Comparison of ENCODE assay signal across 8 cellular contexts in the genomic region with DNA sequence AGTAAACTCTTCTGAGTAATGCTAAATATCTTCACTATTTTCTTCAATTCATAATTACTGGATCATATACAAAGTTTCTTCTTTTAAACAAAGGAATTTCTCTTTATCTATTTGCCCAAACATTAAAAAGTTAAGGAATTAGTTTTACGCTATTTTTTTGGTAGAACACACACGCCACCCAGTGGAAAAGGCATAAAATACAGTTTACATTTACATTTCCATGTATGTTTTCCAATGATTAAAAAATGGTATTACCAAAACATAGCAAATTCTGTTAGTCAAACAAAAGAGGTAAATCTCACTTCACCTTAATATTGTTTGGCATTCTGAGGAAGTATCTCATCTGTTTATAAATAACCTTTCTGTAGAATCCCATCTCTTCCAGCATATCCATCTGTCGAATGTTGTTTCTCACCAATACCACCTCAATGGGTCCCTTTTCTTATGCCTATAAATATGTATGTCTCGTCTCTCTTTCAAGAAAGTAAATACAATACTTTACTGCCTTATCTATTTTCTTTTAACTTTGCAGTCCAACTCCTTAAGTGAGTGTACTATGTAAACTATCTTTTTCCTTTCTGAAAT. TPM values are rescaled to one million over a fixed set of nuclear protein-coding genes. Genes with fewer than 3 reads are reported as not detected.
DNase-seq lines count a peak whose midpoint lies in the region; ATAC-seq and TF ChIP-seq lines count a peak whose summit lies in the region.

No MANE protein-coding gene starts in this region.

- H3K9me3 ChIP-seq in HEK293 (ENCODE audit: control insufficient read depth, insufficient read depth, low read depth, low read length) (no peaks in the 10 kb centered on the region), SU-DHL-6 (ENCODE audit: insufficient read depth, low read length) (no peaks in the 10 kb centered on the region)

- no peaks in the 10 kb centered on the region for H3F3A ChIP-seq in SU-DHL-6 (ENCODE audit: insufficient read depth)

- ATAC-seq in foreskin keratinocyte (no peak), GM21619 (IDR thresholded peaks at IDR 0.05; ENCODE audit: unreplicated experiment) (no peak)

- TF ChIP-seq CTCF in HEK293 (tag by site-specific recombination; IDR thresholded peaks at IDR 0.05): no peak
- TF ChIP-seq CTCF in SU-DHL-6 (IDR thresholded peaks at IDR 0.05; ENCODE audit: insufficient read depth, low read length, poor library complexity, severe bottlenecking): peak; percentile 72
- TF ChIP-seq CTCF in foreskin keratinocyte (conservative IDR thresholded peaks at IDR 0.05): peak; percentile 78

- no peak overlapping the region for H3K4me3 ChIP-seq in HEK293 (ENCODE audit: low read depth, low read length)
- no peak overlapping the region for H3K4me3 ChIP-seq in SU-DHL-6 (ENCODE audit: insufficient read depth, low read length, poor library complexity, severe bottlenecking)

- H3K27me3 ChIP-seq in SU-DHL-6 (ENCODE audit: low read length) (no peaks in the 10 kb centered on the region), foreskin keratinocyte (peaks cover 4% of the 10 kb centered on the region)

- H3K27ac ChIP-seq in HEK293 (ENCODE audit: extremely low read depth, low read depth, low read length): no peak overlapping the region
- no peak overlapping the region for H3K27ac ChIP-seq in SU-DHL-6 (ENCODE audit: low read depth, low read length)
- H3K27ac ChIP-seq in foreskin keratinocyte: no peak overlapping the region

- H3K4me2 ChIP-seq in SU-DHL-6 (ENCODE audit: low read depth, low read length, poor library complexity, severe bottlenecking): no peak overlapping the region

- no peak overlapping the region for H2AFZ ChIP-seq in SU-DHL-6 (ENCODE audit: low read depth, low read length, severe bottlenecking)

- no peak overlapping the region for H3K9ac ChIP-seq in SU-DHL-6 (ENCODE audit: low read length)

- DNase-seq in NCI-H2029 treated with DMSO at 0.1 percent for 48 hours (lab: John Stamatoyannopoulos, UW) (peak; percentile 1), NCI-H2029 (lab: John Stamatoyannopoulos, UW) (no peak), foreskin keratinocyte (peak in 1 of 2 donors; percentile 17), amniotic stem cell (lab: John Stamatoyannopoulos, UW) (no peak)
- peak; percentile 33 for DNase-seq in stimulated activated CD8-positive, alpha-beta memory T cell treated with anti-CD3 and anti-CD28 coated beads, Interleukin-4, amount 100 ng/mL, for 48 hours

- no peaks in the 10 kb centered on the region for H3K4me1 ChIP-seq in HEK293 (ENCODE audit: control insufficient read depth, insufficient read depth, low read length)
- H3K4me1 ChIP-seq in foreskin keratinocyte: no peaks in the 10 kb centered on the region

- H3K9me2 ChIP-seq in SU-DHL-6 (replicated peaks; ENCODE audit: insufficient read depth, low read length): no peaks in the 10 kb centered on the region

- CTCF ChIA-PET in HEK293 (lab: Yijun Ruan, JAX): interaction anchor here (0.6 to 2.8 kb wide), 8 partner anchors 60 to 665 kb away, joined by 3 to 11 read pairs (median 4); no protein-coding TSS in a partner anchor

- no peaks in the 10 kb centered on the region for H3K79me2 ChIP-seq in SU-DHL-6 (ENCODE audit: insufficient read depth, low read length)

- H4K20me1 ChIP-seq in SU-DHL-6 (ENCODE audit: low read depth, low read length): no peaks in the 10 kb centered on the region

- POLR2A ChIA-PET in HEK293 (lab: Yijun Ruan, JAX): interaction anchor here (0.6 kb wide), 1 partner anchor 987 kb away, joined by 4 read pairs; no protein-coding TSS in a partner anchor

- H3K36me3 ChIP-seq in HEK293 (ENCODE audit: control insufficient read depth in 2 of 2, insufficient read depth in 1 of 2, low read length in 2 of 2) (no peaks in the 10 kb centered on the region), SU-DHL-6 (ENCODE audit: low read length) (no peaks in the 10 kb centered on the region)

TF ChIP-seq in HEK293, 187 proteins besides CTCF, POLR2A, EP300 and RAD21:
- no peak for TF ChIP-seq ZNF157 (tag by site-specific recombination; IDR thresholded peaks at IDR 0.05)
- TF ChIP-seq ZNF654 (tag by site-specific recombination; IDR thresholded peaks at IDR 0.05; ENCODE audit: low read depth): peak; percentile 65

RNA-seq across cellular contexts. Expression of a gene that starts 7.2 kb away (rescaled TPM):
- total RNA-seq in foreskin keratinocyte: not detected in 2 replicates
- not detected in 2 replicates for polyA plus RNA-seq in foreskin keratinocyte

RNA-seq across cellular contexts. Expression of a gene that starts 26.5 kb away (rescaled TPM):
- total RNA-seq in foreskin keratinocyte: not detected in 2 replicates
- polyA plus RNA-seq in foreskin keratinocyte: not detected in 2 replicates

Comparison
In these comparisons a context has a peak if more than half of its experiments do, and no peak if none do; other contexts are left out.
1. DNase-seq: peak in NCI-H2029 treated with DMSO at 0.1 percent for 48 hours (single experiment) and stimulated activated CD8-positive, alpha-beta memory T cell treated with anti-CD3 and anti-CD28 coated beads, Interleukin-4, amount 100 ng/mL, for 48 hours (single experiment); none in NCI-H2029 (single experiment) and amniotic stem cell (single experiment).